In genomic region chr17:17960500-17961050, GRCh38 we compare ENCODE assay signal across 12 cellular contexts. TPM values are rescaled to one million over a fixed set of nuclear protein-coding genes. Genes with fewer than 3 reads are reported as not detected.
A peak's percentile ranks its signal among the peaks of the same experiment; 100 is the strongest.
DNase-seq lines count a peak whose midpoint lies in the region; ATAC-seq, FAIRE-seq and TF ChIP-seq lines count a peak whose summit lies in the region.
"Had no signal": no experiment of that assay in that cellular context is flagged by ENCODE, and none has a peak within 500 bp of the region (broad histone marks: within the 10 kb centered on the region; RNA-seq: fewer than 3 reads in every experiment).

No MANE protein-coding gene starts in this region.

- H3K27ac ChIP-seq in CD4-positive, alpha-beta memory T cell (ENCODE audit: low read depth, low read length), result peak overlapping the region; percentile 65
- H3K27ac ChIP-seq in RWPE1 (peak overlapping the region; percentile 71), endothelial cell of umbilical vein (ENCODE audit: insufficient read depth, low read depth, low read length) (no peak overlapping the region), prostate gland (peak overlapping the region; percentile 61 to 68)
- H3K27ac ChIP-seq: WERI-Rb-1 had no signal

- no peak for TF ChIP-seq POLR2A in endothelial cell of umbilical vein (IDR thresholded peaks at IDR 0.05; ENCODE audit: low read depth, low read length)
- TF ChIP-seq POLR2A in prostate gland (IDR thresholded peaks at IDR 0.05), result no peak

- no TSS peak for BruUV-seq in endothelial cell of umbilical vein (replicated peaks; lab: Mats Ljungman, UMichigan)

- FAIRE-seq in endothelial cell of umbilical vein (lab: Jason Lieb, UNC), result peak; percentile 15
- FAIRE-seq: GM12892 had no signal

- H3K9ac ChIP-seq in endothelial cell of umbilical vein (replicated peaks; ENCODE audit: extremely low read depth, insufficient read depth, low read length), result no peak overlapping the region

- no peaks in the 10 kb centered on the region for H3K9me1 ChIP-seq in endothelial cell of umbilical vein (replicated peaks; ENCODE audit: control insufficient read depth, extremely low read depth, insufficient read depth, low read length)

- 68% methylated on average over 5 of the region's 5 CpGs for WGBS in prostate gland

- no peaks in the 10 kb centered on the region for H3K27me3 ChIP-seq in CD4-positive, alpha-beta memory T cell (ENCODE audit: insufficient read depth, low read length)
- H3K27me3 ChIP-seq in endothelial cell of umbilical vein (ENCODE audit: control insufficient read depth in 2 of 2, insufficient read depth in 2 of 2, low read length in 2 of 2) (no peaks in the 10 kb centered on the region), prostate gland (replicated peaks; ENCODE audit: insufficient read depth) (no peaks in the 10 kb centered on the region)

- ATAC-seq in GM19351 (IDR thresholded peaks at IDR 0.05; ENCODE audit: unreplicated experiment), result no peak
- no peak for ATAC-seq in GM19395 (IDR thresholded peaks at IDR 0.05; ENCODE audit: unreplicated experiment)

- H3K27ac Mint-ChIP-seq in CD4-positive, alpha-beta memory T cell, result peak overlapping the region; percentile 91 to 100 (median 96)

- H3K9me3 Mint-ChIP-seq in CD4-positive, alpha-beta memory T cell, result no peaks in the 10 kb centered on the region

- H3K79me2 ChIP-seq in endothelial cell of umbilical vein (ENCODE audit: control insufficient read depth, insufficient read depth, low read length), result peaks cover 18% of the 10 kb centered on the region

- CTCF ChIA-PET in CD4-positive, alpha-beta memory T cell (lab: Charles Lee; ENCODE audit: partially characterized antibody), result interaction anchor here (1.3 to 1.8 kb wide), 2 partner anchors 12 to 42 kb away, joined by 4 to 6 read pairs; partner anchors contain the start of genes DRC3 and TOM1L2
- CTCF ChIA-PET in RWPE1 (lab: Yijun Ruan, JAX) (interaction anchor here (0.6 kb wide), 1 partner anchor 292 kb away, joined by 3 read pairs; no protein-coding TSS in a partner anchor), endothelial cell of umbilical vein (lab: Charles Lee) (interaction anchor here (1.1 to 1.8 kb wide), 3 partner anchors 10 to 42 kb away, joined by 3 to 12 read pairs (median 4); partner anchors contain the start of genes DRC3 and TOM1L2)

- POLR2A ChIA-PET in CD4-positive, alpha-beta memory T cell (lab: Charles Lee; ENCODE audit: partially characterized antibody), result interaction anchor here (1.0 to 5.1 kb wide), 5 partner anchors 10 to 724 kb away, joined by 3 to 122 read pairs (median 3); partner anchors contain the start of genes DRC3, FLCN and TOM1L2
- POLR2A ChIA-PET in RWPE1 (lab: Yijun Ruan, JAX; ENCODE audit: low non-redundant PET), result no interaction called here
- POLR2A ChIA-PET in endothelial cell of umbilical vein (lab: Charles Lee), result no interaction called here

- H2AFZ ChIP-seq in endothelial cell of umbilical vein (ENCODE audit: low read depth, low read length), result no peak overlapping the region

- intact Hi-C loops in CD4-positive, alpha-beta memory T cell (cut with micrococcal nuclease), result no loop called here
- intact Hi-C loops in endothelial cell of umbilical vein (cut with micrococcal nuclease) (no loop called here), prostate gland (cut with DNase I) (no loop called here)

- H3K4me3 ChIP-seq in CD4-positive, alpha-beta memory T cell (ENCODE audit: low read length in 2 of 2), result no peak overlapping the region
- H3K4me3 ChIP-seq in endothelial cell of umbilical vein (replicated peaks in 1 of 3; ENCODE audit: insufficient read depth in 1 of 3, low read depth in 1 of 3, low read length in 3 of 3) (no peak overlapping the region), prostate gland (no peak overlapping the region)

- H3K9me3 ChIP-seq in CD4-positive, alpha-beta memory T cell (ENCODE audit: control insufficient read depth in 1 of 2, low read length in 2 of 2), result no peaks in the 10 kb centered on the region
- H3K9me3 ChIP-seq in endothelial cell of umbilical vein (replicated peaks; ENCODE audit: control insufficient read depth, insufficient read depth, low read length), result no peaks in the 10 kb centered on the region
- H3K9me3 ChIP-seq in prostate gland, result no peaks in the 10 kb centered on the region

- dilution Hi-C loops in endothelial cell of umbilical vein (cut with MboI; ENCODE audit: extremely low pct_ligation_motif_present, low sequenced_read_pairs), result no loop called here

- no peak overlapping the region for H3K4me2 ChIP-seq in endothelial cell of umbilical vein (ENCODE audit: insufficient read depth, low read length)

- TF ChIP-seq CTCF in RWPE1 (conservative IDR thresholded peaks at IDR 0.05; ENCODE audit: low read depth) (no peak), endothelial cell of umbilical vein (IDR thresholded peaks at IDR 0.05; ENCODE audit: extremely low read depth in 1 of 2, insufficient read depth in 1 of 2, low read depth in 1 of 2, low read length in 2 of 2) (no peak), prostate gland (IDR thresholded peaks at IDR 0.05) (no peak)

- H3K4me1 ChIP-seq in CD4-positive, alpha-beta memory T cell (ENCODE audit: insufficient read depth, low read length), result peaks cover 46% of the 10 kb centered on the region
- H3K4me1 ChIP-seq in endothelial cell of umbilical vein (ENCODE audit: control insufficient read depth, extremely low read depth, insufficient read depth, low read length) (peaks cover 28% of the 10 kb centered on the region), prostate gland (replicated peaks) (peaks cover 5% of the 10 kb centered on the region)

- peak overlapping the region in 7 of 8 donors; percentile 38 to 97 (median 85) for H3K4me3 Mint-ChIP-seq in CD4-positive, alpha-beta memory T cell

- no peaks in the 10 kb centered on the region for H3K27me3 Mint-ChIP-seq in CD4-positive, alpha-beta memory T cell

- no peaks in the 10 kb centered on the region for H4K20me1 ChIP-seq in endothelial cell of umbilical vein (replicated peaks; ENCODE audit: control insufficient read depth, extremely low read depth, insufficient read depth, low read length)

- H3K36me3 ChIP-seq in CD4-positive, alpha-beta memory T cell (ENCODE audit: insufficient read depth, low read length), result no peaks in the 10 kb centered on the region
- H3K36me3 ChIP-seq in endothelial cell of umbilical vein (ENCODE audit: control insufficient read depth in 2 of 2, extremely low read depth in 1 of 2, insufficient read depth in 2 of 2, low read length in 2 of 2) (no peaks in the 10 kb centered on the region), prostate gland (no peaks in the 10 kb centered on the region)

- H3K4me1 Mint-ChIP-seq in CD4-positive, alpha-beta memory T cell, result peaks cover 52 to 71% (median 61%) of the 10 kb centered on the region in 4 donors

- H3K36me3 Mint-ChIP-seq in CD4-positive, alpha-beta memory T cell, result peaks cover 9 to 12% of the 10 kb centered on the region in 2 donors

- DNase-seq in CD4-positive, alpha-beta memory T cell, result no peak
- DNase-seq in RWPE1 (ENCODE audit: low spot score), result no peak
- DNase-seq in endothelial cell of umbilical vein (ENCODE audit: low read depth, low spot score), result no peak
- DNase-seq in prostate gland (ENCODE audit: low spot score), result no peak
- no peak for DNase-seq in NCI-H526 (lab: John Stamatoyannopoulos, UW)
- DNase-seq in activated gamma-delta T cell (lab: John Stamatoyannopoulos, UW), result no peak
- DNase-seq: Calu3, NCI-H2081, WERI-Rb-1 had no signal

TF ChIP-seq in endothelial cell of umbilical vein, 7 proteins besides CTCF, POLR2A, EP300 and RAD21:
- TF ChIP-seq EZH2 (IDR thresholded peaks at IDR 0.05; ENCODE audit: borderline replicate concordance, low read depth, low read length, severe bottlenecking) (no peak), GATA2 (IDR thresholded peaks at IDR 0.05; ENCODE audit: insufficient read depth, insufficient read length, low read depth, low read length) (peak; percentile 6)

RNA-seq across cellular contexts. Expression of gene TOM1L2, which starts 11.6 kb away (rescaled TPM):
- total RNA-seq in CD4-positive, alpha-beta memory T cell, result 10 to 100 TPM; 59.4 to 63.1 TPM
- polyA plus RNA-seq in CD4-positive, alpha-beta memory T cell, result 10 to 100 TPM in 1 of 2 donors, 1 to 10 TPM in 1; 1.6 to 12.0 TPM
- total RNA-seq in endothelial cell of umbilical vein (37.6 and 41.5 TPM in 2 replicates), prostate gland (100 to 1,000 TPM; 162 to 185 TPM)
- 31.7 and 36.0 TPM in 2 replicates for polyA plus RNA-seq in endothelial cell of umbilical vein
- polyA plus RNA-seq in endothelial cell of umbilical vein (2011; cell fraction: cytosol; rRNA removed), result 28.1 and 28.9 TPM in 2 replicates
- 76.4 and 76.9 TPM in 2 replicates for polyA plus RNA-seq in endothelial cell of umbilical vein (2011; cell fraction: nucleus; rRNA removed)
- 39.4 and 40.0 TPM in 2 replicates for polyA plus RNA-seq in endothelial cell of umbilical vein (2012)
- polyA minus RNA-seq in endothelial cell of umbilical vein, result 56.4 and 57.2 TPM in 2 replicates
- 9.5 TPM for polyA minus RNA-seq in endothelial cell of umbilical vein (2011; cell fraction: cytosol; rRNA and poly(A)+ RNA removed)
- polyA minus RNA-seq in endothelial cell of umbilical vein (2011; cell fraction: nucleus; rRNA and poly(A)+ RNA removed), result 39.0 and 39.2 TPM in 2 replicates

RNA-seq across cellular contexts. Expression of gene DRC3, which starts 12.1 kb away (rescaled TPM):
- under 1 TPM; 0.64 to 0.67 TPM for total RNA-seq in CD4-positive, alpha-beta memory T cell
- polyA plus RNA-seq in CD4-positive, alpha-beta memory T cell, result under 1 TPM in 1 of 2 donors, not detected in 1; 0.24 TPM
- total RNA-seq in endothelial cell of umbilical vein, result 1.6 and 2.3 TPM in 2 replicates
- 1.9 and 2.9 TPM in 2 replicates for polyA plus RNA-seq in endothelial cell of umbilical vein
- polyA plus RNA-seq in endothelial cell of umbilical vein (2011; cell fraction: cytosol; rRNA removed), result 1.0 and 1.7 TPM in 2 replicates
- polyA plus RNA-seq in endothelial cell of umbilical vein (2011; cell fraction: nucleus; rRNA removed), result 11.9 and 12.5 TPM in 2 replicates
- 2.0 and 2.9 TPM in 2 replicates for polyA plus RNA-seq in endothelial cell of umbilical vein (2012)
- 4.0 and 5.1 TPM in 2 replicates for polyA minus RNA-seq in endothelial cell of umbilical vein
- polyA minus RNA-seq in endothelial cell of umbilical vein (2011; cell fraction: cytosol; rRNA and poly(A)+ RNA removed), result not detected
- 3.3 and 3.7 TPM in 2 replicates for polyA minus RNA-seq in endothelial cell of umbilical vein (2011; cell fraction: nucleus; rRNA and poly(A)+ RNA removed)
- total RNA-seq in prostate gland, result 1 to 10 TPM; 4.5 to 10.0 TPM
